In the genomic region with DNA sequence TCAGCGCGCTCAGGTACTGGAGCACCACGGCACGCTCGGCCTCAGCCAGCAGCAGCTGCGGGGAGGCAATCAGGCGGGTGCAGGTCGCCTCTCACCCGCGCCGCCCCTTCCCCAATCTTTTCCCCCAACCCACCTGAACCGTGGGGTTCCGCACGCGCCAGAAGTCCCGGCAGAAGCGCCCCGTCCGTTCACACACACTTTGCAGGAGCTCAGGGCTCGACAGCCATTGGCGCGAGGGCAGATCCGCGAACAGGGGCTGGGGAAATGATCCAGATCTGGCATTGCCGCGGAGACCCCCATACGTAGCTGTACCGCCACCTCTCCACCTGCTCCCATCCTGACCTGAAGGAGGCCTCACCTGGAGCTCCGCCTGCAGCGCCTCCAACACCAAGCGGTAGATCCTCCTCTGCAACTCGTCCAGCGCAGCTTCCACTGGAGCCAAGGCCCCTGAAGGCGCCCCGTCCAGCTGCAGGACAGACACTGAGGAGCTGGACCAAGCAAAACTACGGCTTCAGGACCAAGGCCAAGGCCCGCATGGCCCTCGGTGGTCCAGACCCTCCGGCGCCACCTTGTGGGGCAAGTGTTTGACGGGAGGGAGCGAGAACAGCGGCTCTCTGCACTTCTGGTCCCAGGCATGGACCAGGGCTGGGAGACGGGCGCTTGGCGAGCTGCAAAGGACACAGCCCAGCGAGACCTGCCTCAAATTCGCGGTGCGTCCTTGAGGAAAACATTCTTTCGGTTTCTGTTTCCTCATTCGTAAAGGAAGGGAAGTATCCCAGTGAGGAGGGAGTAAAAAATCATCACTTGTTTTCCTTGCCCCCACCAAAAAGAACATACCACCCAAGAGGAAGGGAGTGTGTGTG, we compare ENCODE assay signal across 1 cellular context.
TF ChIP-seq lines count a peak whose summit lies in the region.

No MANE protein-coding gene starts in this region.

TF ChIP-seq in HCT116, 20 proteins besides CTCF, POLR2A, EP300 and RAD21 (continued from another document):
- TF ChIP-seq, protein P1, sequence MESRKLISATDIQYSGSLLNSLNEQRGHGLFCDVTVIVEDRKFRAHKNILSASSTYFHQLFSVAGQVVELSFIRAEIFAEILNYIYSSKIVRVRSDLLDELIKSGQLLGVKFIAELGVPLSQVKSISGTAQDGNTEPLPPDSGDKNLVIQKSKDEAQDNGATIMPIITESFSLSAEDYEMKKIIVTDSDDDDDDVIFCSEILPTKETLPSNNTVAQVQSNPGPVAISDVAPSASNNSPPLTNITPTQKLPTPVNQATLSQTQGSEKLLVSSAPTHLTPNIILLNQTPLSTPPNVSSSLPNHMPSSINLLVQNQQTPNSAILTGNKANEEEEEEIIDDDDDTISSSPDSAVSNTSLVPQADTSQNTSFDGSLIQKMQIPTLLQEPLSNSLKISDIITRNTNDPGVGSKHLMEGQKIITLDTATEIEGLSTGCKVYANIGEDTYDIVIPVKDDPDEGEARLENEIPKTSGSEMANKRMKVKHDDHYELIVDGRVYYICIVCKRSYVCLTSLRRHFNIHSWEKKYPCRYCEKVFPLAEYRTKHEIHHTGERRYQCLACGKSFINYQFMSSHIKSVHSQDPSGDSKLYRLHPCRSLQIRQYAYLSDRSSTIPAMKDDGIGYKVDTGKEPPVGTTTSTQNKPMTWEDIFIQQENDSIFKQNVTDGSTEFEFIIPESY (IDR thresholded peaks at IDR 0.05; ENCODE audit: extremely low read depth, insufficient replicate concordance, low read length): no peak
- peak; percentile 46 for TF ChIP-seq YY1 (IDR thresholded peaks at IDR 0.05; ENCODE audit: extremely low read depth, insufficient replicate concordance, low read depth, low read length)
- no peak for TF ChIP-seq SRF (IDR thresholded peaks at IDR 0.05; ENCODE audit: low read depth)
- 0 out of 2 replicates have a peak, but pooled peaks have one; percentile 26 for TF ChIP-seq POLR2AphosphoS5 (IDR thresholded peaks at IDR 0.05; ENCODE audit: low read depth, low read length)
- TF ChIP-seq ATF3 (IDR thresholded peaks at IDR 0.05): no peak
- no peak for TF ChIP-seq CEBPB (IDR thresholded peaks at IDR 0.05; ENCODE audit: low read depth)
